ENCODE assay signal across 18 cellular contexts in genomic region chr2:164784376-164784775, GRCh38. TPM values are rescaled to one million over a fixed set of nuclear protein-coding genes. Genes with fewer than 3 reads are reported as not detected.
DNase-seq lines count a peak whose midpoint lies in the region; ATAC-seq, FAIRE-seq and TF ChIP-seq lines count a peak whose summit lies in the region.
"Had no signal": no experiment of that assay in that cellular context is flagged by ENCODE, and none has a peak within 500 bp of the region (broad histone marks: within the 10 kb centered on the region; RNA-seq: fewer than 3 reads in every experiment).

No MANE protein-coding gene starts in this region.

- H3K36me3 ChIP-seq in skeletal muscle tissue (ENCODE audit: control insufficient read depth in 3 of 3, insufficient read depth in 3 of 3, low read length in 3 of 3) (no peaks in the 10 kb centered on the region), thyroid gland (no peaks in the 10 kb centered on the region)
- H3K36me3 ChIP-seq: BE2C had no signal

- no peak for ATAC-seq in GM19467 (IDR thresholded peaks at IDR 0.05; ENCODE audit: unreplicated experiment)
- ATAC-seq in HG02970 (IDR thresholded peaks at IDR 0.05; ENCODE audit: low FRiP score, unreplicated experiment): no peak
- ATAC-seq: activated T-cell treated with anti-CD3 and anti-CD28 coated beads, Interleukin-2, amount 50 U/mL, for 72 hours; T-helper 17 cell had no signal

- peaks cover under 1% of the 10 kb centered on the region for H3K27me3 Mint-ChIP-seq in HFFc6 (ENCODE audit: insufficient read depth)
- H3K27me3 Mint-ChIP-seq: T-helper 17 cell had no signal

- peaks cover 2 to 17% (median 8%) of the 10 kb centered on the region in 3 donors for H3K4me1 ChIP-seq in skeletal muscle tissue (ENCODE audit: control insufficient read depth in 3 of 3, insufficient read depth in 3 of 3, low read length in 3 of 3)
- peaks cover 3 to 6% of the 10 kb centered on the region in 2 donors for H3K4me1 ChIP-seq in thyroid gland
- H3K4me1 ChIP-seq: BE2C had no signal

- peak overlapping the region; percentile 68 for H3K27ac ChIP-seq in skeletal muscle tissue (ENCODE audit: low read depth, low read length)
- H3K27ac ChIP-seq in thyroid gland: no peak overlapping the region
- H3K27ac ChIP-seq: parathyroid adenoma had no signal

- DNase-seq in HFFc6: no peak
- DNase-seq in dermis blood vessel endothelial cell: peak; percentile 98
- DNase-seq in iPS-NIHi7 (ENCODE audit: extremely low spot score): peak; percentile 17
- no peak for DNase-seq in GM19239 (ENCODE audit: insufficient read length, low spot score)
- DNase-seq in thyroid gland: no peak
- DNase-seq: activated CD4-positive, alpha-beta T cell treated with anti-CD3 and anti-CD28 coated beads for 48 hours; activated T-cell treated with anti-CD3 and anti-CD28 coated beads, Interleukin-2, amount 50 U/mL, for 72 hours; amniotic stem cell; BE2C; effector memory CD4-positive, alpha-beta T cell; NCI-H1417; NCI-H510A; T-helper 17 cell had no signal

- no peaks in the 10 kb centered on the region for H3K9me3 Mint-ChIP-seq in HFFc6
- H3K9me3 Mint-ChIP-seq: activated T-cell treated with anti-CD3 and anti-CD28 coated beads, Interleukin-2, amount 50 U/mL, for 72 hours had no signal

- H3K9ac ChIP-seq in skeletal muscle tissue (ENCODE audit: low read depth in 1 of 3, low read length in 3 of 3): no peak overlapping the region
- H3K9ac ChIP-seq: parathyroid adenoma had no signal

- no peak for FAIRE-seq in GM19239 (lab: Jason Lieb, UNC)
- FAIRE-seq: RCC 7860 had no signal

- WGBS in thyroid gland, 2 donors: 77 to 95% methylated on average over 2 of the region's 2 CpGs

- H3K4me3 ChIP-seq in skeletal muscle tissue (ENCODE audit: low read length in 3 of 3) (no peak overlapping the region), thyroid gland (replicated peaks in 1 of 3) (no peak overlapping the region)

- H3K27me3 ChIP-seq in skeletal muscle tissue (ENCODE audit: control insufficient read depth in 3 of 3, insufficient read depth in 3 of 3, low read length in 3 of 3): no peaks in the 10 kb centered on the region
- no peaks in the 10 kb centered on the region for H3K27me3 ChIP-seq in thyroid gland
- H3K27me3 ChIP-seq: BE2C had no signal

- no peak for TF ChIP-seq POLR2A in thyroid gland (IDR thresholded peaks at IDR 0.05)

- H3K9me3 ChIP-seq in skeletal muscle tissue (ENCODE audit: control insufficient read depth in 3 of 3, low read length in 3 of 3): no peaks in the 10 kb centered on the region
- H3K9me3 ChIP-seq in thyroid gland: no peaks in the 10 kb centered on the region
- H3K9me3 ChIP-seq: BE2C had no signal

- H3K27ac Mint-ChIP-seq in HFFc6: peak overlapping the region; percentile 39; the same call in 1 of the 2 replicates
- H3K27ac Mint-ChIP-seq: activated T-cell treated with anti-CD3 and anti-CD28 coated beads, Interleukin-2, amount 50 U/mL, for 72 hours; T-helper 17 cell had no signal

- peaks cover 17% of the 10 kb centered on the region for H3K36me3 Mint-ChIP-seq in HFFc6 (ENCODE audit: low read depth)

- peaks cover 55% of the 10 kb centered on the region for H3K4me1 Mint-ChIP-seq in HFFc6 (ENCODE audit: low read depth)
- H3K4me1 Mint-ChIP-seq: T-helper 17 cell had no signal

- no peak overlapping the region for H3K4me3 Mint-ChIP-seq in HFFc6
- H3K4me3 Mint-ChIP-seq: activated T-cell treated with anti-CD3 and anti-CD28 coated beads, Interleukin-2, amount 50 U/mL, for 72 hours; T-helper 17 cell had no signal

- intact Hi-C loops in thyroid gland (cut with DNase I): no loop called here

- TF ChIP-seq CTCF in HFFc6 (IDR thresholded peaks at IDR 0.05): no peak
- no peak for TF ChIP-seq CTCF in thyroid gland (IDR thresholded peaks at IDR 0.05)

RNA-seq across cellular contexts. Expression of gene COBLL1, which starts 57.2 kb away (rescaled TPM):
- total RNA-seq in HFFc6 (2021; fragmentation: NEBNext Ultra II Directional; extraction: Animal tissue kit (Norgen Biotek cat#: 25700)): 10 to 100 TPM; 28.1 to 49.7 (median 29.9) TPM
- total RNA-seq in dermis blood vessel endothelial cell (4.6 and 7.8 TPM in 2 replicates), skeletal muscle tissue (11.0 TPM), thyroid gland (10 to 100 TPM; 41.8 to 90.8 (median 76.9) TPM)

Comparison
In these comparisons a context has a peak if more than half of its experiments do, and no peak if none do; other contexts are left out.
1. DNase-seq: peak in dermis blood vessel endothelial cell (single experiment) and iPS-NIHi7 (single experiment); none in HFFc6 (single experiment), GM19239 (single experiment) and thyroid gland (0 of 2).